ENCODE assay signal across 17 cellular contexts in genomic region chr20:59742351-59743095, GRCh38.
DNase-seq lines count a peak whose midpoint lies in the region; ATAC-seq lines count a peak whose summit lies in the region.
"Had no signal": no experiment of that assay in that cellular context is flagged by ENCODE, and none has a peak within 500 bp of the region (broad histone marks: within the 10 kb centered on the region; RNA-seq: fewer than 3 reads in every experiment).

No MANE protein-coding gene starts in this region.

- H3K14ac ChIP-seq in neuronal stem cell (ENCODE audit: low read length), result no peak overlapping the region

- no peak overlapping the region for H2AFZ ChIP-seq in neuronal stem cell (ENCODE audit: low read length)
- H2AFZ ChIP-seq: GM23338 had no signal

- H3K4me1 ChIP-seq in BLaER1 (peaks cover 100% of the 10 kb centered on the region), neuronal stem cell (ENCODE audit: control insufficient read depth in 2 of 2, insufficient read depth in 1 of 2, low read depth in 1 of 2, low read length in 2 of 2) (no peaks in the 10 kb centered on the region)
- peaks cover 9 to 100% (median 88%) of the 10 kb centered on the region in 10 experiments; a peak in 19 of 20 replicates for H3K4me1 ChIP-seq in BLaER1 treated with 17β-estradiol and CSF1 and Interleukin-3, amounts not matched to agents 10 nM and 100 nM

- H2AK5ac ChIP-seq in neuronal stem cell (ENCODE audit: low read depth, low read length), result peak overlapping the region; percentile 6

- no peak overlapping the region for H2BK15ac ChIP-seq in neuronal stem cell (ENCODE audit: low read length)

- no peak overlapping the region for H2BK120ac ChIP-seq in neuronal stem cell (ENCODE audit: low read depth, low read length)

- peaks cover 100% of the 10 kb centered on the region for H4K20me1 ChIP-seq in BLaER1
- H4K20me1 ChIP-seq in BLaER1 treated with 17β-estradiol and CSF1 and Interleukin-3, amounts not matched to agents 10 nM and 100 nM, result peaks cover 0 to 100% (median 32%) of the 10 kb centered on the region in 11 experiments; a peak in 13 of 22 replicates

- 0 out of 2 replicates have a peak overlapping the region, but pooled peaks have one; percentile 1 for H3K4me3 ChIP-seq in BLaER1
- H3K4me3 ChIP-seq in BLaER1 treated with 17β-estradiol and CSF1 and Interleukin-3, amounts not matched to agents 10 nM and 100 nM, result no peak overlapping the region
- H3K4me3 ChIP-seq in neuronal stem cell (ENCODE audit: low read length in 2 of 2), result no peak overlapping the region
- H3K4me3 ChIP-seq: GM12878, GM23338 had no signal

- H3K9ac ChIP-seq in BLaER1 (peak overlapping the region; percentile 39; the same call in 1 of the 2 replicates), neuronal stem cell (ENCODE audit: low read depth, low read length, poor library complexity) (no peak overlapping the region)
- peak overlapping the region in 4 of 11 experiments; percentile 43 to 56 (median 48); a peak in 8 of 22 replicates for H3K9ac ChIP-seq in BLaER1 treated with 17β-estradiol and CSF1 and Interleukin-3, amounts not matched to agents 10 nM and 100 nM

- H3K4me2 ChIP-seq in BLaER1 (peak overlapping the region; percentile 89), neuronal stem cell (ENCODE audit: insufficient read depth, low read length, poor library complexity, severe bottlenecking) (no peak overlapping the region)
- H3K4me2 ChIP-seq in BLaER1 treated with 17β-estradiol and CSF1 and Interleukin-3, amounts not matched to agents 10 nM and 100 nM, result peak overlapping the region in 8 of 11 experiments; percentile 72 to 93 (median 76); a peak in 16 of 22 replicates
- H3K4me2 ChIP-seq: GM23338 had no signal

- no peak overlapping the region for H4K91ac ChIP-seq in neuronal stem cell (ENCODE audit: low read depth, low read length, poor library complexity)

- H3K18ac ChIP-seq in neuronal stem cell (ENCODE audit: low read length), result no peak overlapping the region

- no peaks in the 10 kb centered on the region for H3K9me3 ChIP-seq in BLaER1
- peaks cover 0 to 16% (median 6%) of the 10 kb centered on the region in 11 experiments; a peak in 13 of 22 replicates for H3K9me3 ChIP-seq in BLaER1 treated with 17β-estradiol and CSF1 and Interleukin-3, amounts not matched to agents 10 nM and 100 nM (replicated peaks in 1 of 11)
- H3K9me3 ChIP-seq in neuronal stem cell (replicated peaks in 1 of 2; ENCODE audit: control insufficient read depth in 2 of 2, insufficient read depth in 1 of 2, low read depth in 1 of 2, low read length in 2 of 2), result peaks cover 0 to 7% of the 10 kb centered on the region in 2 donors

- peak overlapping the region; percentile 14 for H3K23ac ChIP-seq in neuronal stem cell (ENCODE audit: low read depth, low read length, poor library complexity)

- H3K27ac ChIP-seq in BLaER1, result peak overlapping the region; percentile 60
- H3K27ac ChIP-seq in BLaER1 treated with 17β-estradiol and CSF1 and Interleukin-3, amounts not matched to agents 10 nM and 100 nM, result peak overlapping the region in 5 of 11 experiments; percentile 48 to 64 (median 60); a peak in 10 of 22 replicates
- H3K27ac ChIP-seq in cingulate gyrus (ENCODE audit: low read depth, low read length), result peak overlapping the region; percentile 1
- no peak overlapping the region for H3K27ac ChIP-seq in neuronal stem cell (replicated peaks; ENCODE audit: low read length)

- no peak overlapping the region for H3K4ac ChIP-seq in neuronal stem cell (ENCODE audit: low read length)

- H3K79me1 ChIP-seq in neuronal stem cell (ENCODE audit: low read depth, low read length), result no peaks in the 10 kb centered on the region

- no peak overlapping the region for H2BK12ac ChIP-seq in neuronal stem cell (ENCODE audit: low read length)

- H3K27me3 ChIP-seq in BLaER1 (no peaks in the 10 kb centered on the region), neuronal stem cell (ENCODE audit: control insufficient read depth in 3 of 3, insufficient read depth in 3 of 3, low read depth in 1 of 3, low read length in 3 of 3) (peaks cover 0 to 13% (median 0%) of the 10 kb centered on the region in 3 experiments)
- peaks cover 0 to 70% (median 0%) of the 10 kb centered on the region in 11 experiments; a peak in 4 of 22 replicates for H3K27me3 ChIP-seq in BLaER1 treated with 17β-estradiol and CSF1 and Interleukin-3, amounts not matched to agents 10 nM and 100 nM

- H3K36me3 ChIP-seq in BLaER1, result peaks cover 100% of the 10 kb centered on the region
- H3K36me3 ChIP-seq in BLaER1 treated with 17β-estradiol and CSF1 and Interleukin-3, amounts not matched to agents 10 nM and 100 nM, result peaks cover 0 to 97% (median 57%) of the 10 kb centered on the region in 11 experiments; a peak in 17 of 22 replicates
- no peaks in the 10 kb centered on the region for H3K36me3 ChIP-seq in neuronal stem cell (replicated peaks in 1 of 2; ENCODE audit: control insufficient read depth in 2 of 2, insufficient read depth in 2 of 2, low read length in 2 of 2)

- peak overlapping the region; percentile 52 for H4K8ac ChIP-seq in neuronal stem cell (ENCODE audit: low read depth, low read length)

- ATAC-seq in HG03039 (IDR thresholded peaks at IDR 0.05; ENCODE audit: unreplicated experiment), result no peak
- ATAC-seq: GM12878, GM23338, HCT116 had no signal

- H2BK5ac ChIP-seq in neuronal stem cell (ENCODE audit: low read length), result no peak overlapping the region

- DNase-seq in neuronal stem cell (ENCODE audit: low spot score) (no peak), HUDEP-2 (lab: John Stamatoyannopoulos, UW; ENCODE audit: unreplicated experiment in 76 of 76) (no peak), mucosa of gallbladder (ENCODE audit: low spot score) (no peak)
- DNase-seq: CD4-positive, alpha-beta T cell; CD8-positive, alpha-beta memory T cell; DMS 273 treated with DMSO at 0.1 percent for 48 hours; DMS79; EL; GDM1; H9 had no signal

- WGBS in neuronal stem cell (ENCODE audit: extremely low coverage in 2 of 2, insufficient read length in 2 of 2, insufficient replicate concordance in 1 of 2), 2 donors, result no CpG with 5 or more reads among the region's 24 CpGs
